ENCODE assay signal across 9 cellular contexts in genomic region chr20:31559704-31560093, GRCh38. TPM values are rescaled to one million over a fixed set of nuclear protein-coding genes. Genes with fewer than 3 reads are reported as not detected.
DNase-seq lines count a peak whose midpoint lies in the region; ATAC-seq and TF ChIP-seq lines count a peak whose summit lies in the region.
"Had no signal": no experiment of that assay in that cellular context is flagged by ENCODE, and none has a peak within 500 bp of the region (broad histone marks: within the 10 kb centered on the region; RNA-seq: fewer than 3 reads in every experiment).

No MANE protein-coding gene starts in this region.

- H3K9me3 ChIP-seq in vagina (no peaks in the 10 kb centered on the region), Peyer's patch (no peaks in the 10 kb centered on the region)

- no peaks in the 10 kb centered on the region for H3K9me3 Mint-ChIP-seq in stimulated activated naive CD8-positive, alpha-beta T cell treated with anti-CD3 and anti-CD28 coated beads, Interleukin-15, Interleukin-2, amounts not matched to agents 100 ng/mL and 50 ng/mL, for 24 hours
- H3K9me3 Mint-ChIP-seq in WTC11: no peaks in the 10 kb centered on the region

- TF ChIP-seq POLR2A in vagina (IDR thresholded peaks at IDR 0.05) (no peak), Peyer's patch (IDR thresholded peaks at IDR 0.05) (no peak)

- H3K27me3 ChIP-seq in vagina (no peaks in the 10 kb centered on the region), Peyer's patch (no peaks in the 10 kb centered on the region)

- peaks cover 52% of the 10 kb centered on the region for H3K36me3 Mint-ChIP-seq in stimulated activated naive CD8-positive, alpha-beta T cell treated with anti-CD3 and anti-CD28 coated beads, Interleukin-15, Interleukin-2, amounts not matched to agents 100 ng/mL and 50 ng/mL, for 24 hours (ENCODE audit: low read depth)
- peaks cover 50% of the 10 kb centered on the region for H3K36me3 Mint-ChIP-seq in WTC11

- H3K27me3 Mint-ChIP-seq in stimulated activated naive CD8-positive, alpha-beta T cell treated with anti-CD3 and anti-CD28 coated beads, Interleukin-15, Interleukin-2, amounts not matched to agents 100 ng/mL and 50 ng/mL, for 24 hours: no peaks in the 10 kb centered on the region
- no peaks in the 10 kb centered on the region for H3K27me3 Mint-ChIP-seq in WTC11 (ENCODE audit: low read depth)

- ATAC-seq in stimulated activated naive CD8-positive, alpha-beta T cell treated with anti-CD3 and anti-CD28 coated beads, Interleukin-15, Interleukin-2, amounts not matched to agents 100 U/mL and 50 U/mL, for 24 hours: no peak
- ATAC-seq in WTC11 (no peak), GM21390 (IDR thresholded peaks at IDR 0.05; ENCODE audit: unreplicated experiment) (no peak)

- peak overlapping the region; percentile 84 for H3K27ac Mint-ChIP-seq in stimulated activated naive CD8-positive, alpha-beta T cell treated with anti-CD3 and anti-CD28 coated beads, Interleukin-15, Interleukin-2, amounts not matched to agents 100 ng/mL and 50 ng/mL, for 24 hours
- H3K27ac Mint-ChIP-seq in WTC11: peak overlapping the region; percentile 93

- no peak overlapping the region for H3K4me3 Mint-ChIP-seq in stimulated activated naive CD8-positive, alpha-beta T cell treated with anti-CD3 and anti-CD28 coated beads, Interleukin-15, Interleukin-2, amounts not matched to agents 100 ng/mL and 50 ng/mL, for 24 hours
- H3K4me3 Mint-ChIP-seq in WTC11: no peak overlapping the region

- H3K27ac ChIP-seq in vagina (peak overlapping the region; percentile 51), Peyer's patch (peak overlapping the region in 2 of 4 donors; percentile 84 to 89)

- POLR2A ChIA-PET in WTC11 (lab: Charles Lee): interaction anchor here (0.6 to 1.4 kb wide), 6 partner anchors 8 to 163 kb away, joined by 3 to 6 read pairs (median 3); partner anchors contain the start of gene BCL2L1

- CTCF ChIA-PET in WTC11 (lab: Charles Lee): interaction anchor here (0.5 to 14.0 kb wide), 27 partner anchors 12 to 352 kb away, joined by 3 to 850 read pairs (median 4); partner anchors contain the start of gene ID1

- peaks cover 27% of the 10 kb centered on the region for H3K4me1 ChIP-seq in vagina
- peaks cover 0 to 16% (median 0%) of the 10 kb centered on the region in 4 donors for H3K4me1 ChIP-seq in Peyer's patch

- no peak for DNase-seq in stimulated activated naive CD8-positive, alpha-beta T cell treated with anti-CD3 and anti-CD28 coated beads, Interleukin-15, Interleukin-2, amounts not matched to agents 100 U/mL and 50 U/mL, for 24 hours
- DNase-seq in WTC11 (ENCODE audit: low spot score): no peak
- DNase-seq in fibroblast of villous mesenchyme (ENCODE audit: low read depth): peak; percentile 60
- DNase-seq in vagina (ENCODE audit: extremely low spot score in 2 of 2): no peak
- DNase-seq in GDM1 (lab: John Stamatoyannopoulos, UW): no peak
- DNase-seq in Peyer's patch: no peak

- peaks cover 26% of the 10 kb centered on the region for H3K4me1 Mint-ChIP-seq in stimulated activated naive CD8-positive, alpha-beta T cell treated with anti-CD3 and anti-CD28 coated beads, Interleukin-15, Interleukin-2, amounts not matched to agents 100 ng/mL and 50 ng/mL, for 24 hours (ENCODE audit: low read depth)
- peaks cover 10% of the 10 kb centered on the region for H3K4me1 Mint-ChIP-seq in WTC11

- TF ChIP-seq CTCF in WTC11 (IDR thresholded peaks at IDR 0.05): no peak
- TF ChIP-seq CTCF in fibroblast of villous mesenchyme (IDR thresholded peaks at IDR 0.05; ENCODE audit: insufficient read depth, low read depth, low read length): no peak
- no peak for TF ChIP-seq CTCF in vagina (IDR thresholded peaks at IDR 0.05)
- no peak for TF ChIP-seq CTCF in Peyer's patch (IDR thresholded peaks at IDR 0.05)

- H3K36me3 ChIP-seq in vagina (peaks cover 0 to 38% of the 10 kb centered on the region in 2 donors), Peyer's patch (peaks cover 0 to 51% (median 0%) of the 10 kb centered on the region in 3 donors)

- intact Hi-C loops in vagina (cut with DNase I): no loop called here

- no peak overlapping the region for H3K4me3 ChIP-seq in fibroblast of villous mesenchyme (ENCODE audit: low read depth, low read length)
- no peak overlapping the region for H3K4me3 ChIP-seq in vagina
- no peak overlapping the region for H3K4me3 ChIP-seq in Peyer's patch
- H3K4me3 ChIP-seq: skin epidermis had no signal

TF ChIP-seq in WTC11, 78 proteins besides CTCF, POLR2A, EP300 and RAD21:
- no peak for TF ChIP-seq GABPB1 (CRISPR knock-in tag; IDR thresholded peaks at IDR 0.05)
- TF ChIP-seq SMAD3 (CRISPR knock-in tag; IDR thresholded peaks at IDR 0.05; ENCODE audit: borderline replicate concordance): no peak
TF ChIP-seq in WTC11: peak in this region for 0.

RNA-seq across cellular contexts. Expression of gene ID1, which starts 45.4 kb away (rescaled TPM):
- total RNA-seq in WTC11 (2021) (88.8 to 158 TPM (median 149 TPM) in 3 replicates), fibroblast of villous mesenchyme (18.0 and 27.2 TPM in 2 replicates), vagina (1,190 TPM), Peyer's patch (100 to 1,000 TPM; 408 to 760 (median 570) TPM)

RNA-seq across cellular contexts. Expression of gene HM13, which starts 45.5 kb away (rescaled TPM):
- 93.3 to 103 TPM (median 101 TPM) in 3 replicates for total RNA-seq in WTC11 (2021)
- 70.5 and 91.1 TPM in 2 replicates for total RNA-seq in fibroblast of villous mesenchyme
- total RNA-seq in vagina: 77.8 TPM
- total RNA-seq in Peyer's patch: 10 to 100 TPM; 38.9 to 97.4 (median 56.3) TPM
